Comparison of ENCODE assay signal across 8 cellular contexts in the genomic region with DNA sequence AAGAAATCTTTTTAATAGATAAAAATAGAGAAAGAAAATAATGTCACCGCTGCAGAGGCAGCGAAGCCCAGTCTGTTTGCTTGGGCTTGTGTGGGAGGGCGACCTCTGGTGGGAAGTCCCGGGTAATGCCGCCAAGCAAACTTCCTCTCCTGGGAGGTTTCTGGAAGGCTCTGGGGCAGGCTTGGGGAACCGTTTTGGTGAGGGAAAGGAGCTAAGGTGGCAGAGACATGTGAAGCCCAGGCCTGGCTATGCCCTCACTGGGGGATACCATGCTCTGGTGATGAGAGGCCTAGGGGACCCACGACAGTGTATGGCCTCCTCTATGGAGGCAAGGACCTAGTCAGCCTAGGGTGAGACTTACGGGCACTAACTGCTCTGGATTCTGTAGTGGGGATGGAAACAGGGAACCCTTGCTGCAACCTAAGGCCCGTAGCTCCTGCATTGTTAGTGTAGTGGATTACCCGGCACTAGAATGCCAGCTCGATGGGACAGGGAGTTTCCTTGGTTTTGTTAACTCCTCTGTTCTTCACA.
A peak's percentile ranks its signal among the peaks of the same experiment; 100 is the strongest.
DNase-seq lines count a peak whose midpoint lies in the region; ATAC-seq, FAIRE-seq and TF ChIP-seq lines count a peak whose summit lies in the region.

No MANE protein-coding gene starts in this region.

- no peaks in the 10 kb centered on the region for H3K9me3 ChIP-seq in OCI-LY3 (ENCODE audit: insufficient read depth, low read length)

- no peak overlapping the region for H3K27ac ChIP-seq in OCI-LY3 (ENCODE audit: low read length)

- H3K4me2 ChIP-seq in OCI-LY3 (ENCODE audit: low read length): no peak overlapping the region

- peak; percentile 83 for DNase-seq in Ammon's horn (ENCODE audit: low spot score)
- DNase-seq in GM18507 (ENCODE audit: extremely low spot score, insufficient read length, low read depth): peak; percentile 20
- peak; percentile 21 for DNase-seq in activated naive CD4-positive, alpha-beta T cell treated with anti-CD3 and anti-CD28 coated beads, Interleukin-2, amount 50 U/mL, for 16 hours
- DNase-seq in Right ventricle myocardium inferior (ENCODE audit: missing footprints): peak; percentile 76
- DNase-seq in posterior cingulate gyrus: peak; percentile 54 to 96 (median 78)
- DNase-seq in cortex of kidney (lab: John Stamatoyannopoulos, UW): no peak

- no peaks in the 10 kb centered on the region for H3K27me3 ChIP-seq in OCI-LY3 (ENCODE audit: low read depth, low read length)

- H3K36me3 ChIP-seq in OCI-LY3 (replicated peaks; ENCODE audit: low read depth, low read length): no peaks in the 10 kb centered on the region

- intact Hi-C loops in Right ventricle myocardium inferior (cut with DNase I): loop anchor here (1.0 to 10.0 kb wide), 4 partner anchors 122 to 636 kb away; partner anchors contain the start of gene ZNF503
- intact Hi-C loops in posterior cingulate gyrus (cut with DNase I): loop anchor here (2.0 to 10.0 kb wide), 3 partner anchors 322 to 951 kb away; no protein-coding TSS in a partner anchor

- H3K4me3 ChIP-seq in OCI-LY3 (ENCODE audit: low read length): no peak overlapping the region

- no peaks in the 10 kb centered on the region for H4K20me1 ChIP-seq in OCI-LY3 (ENCODE audit: insufficient read depth, low read length)

- peak; percentile 64 for TF ChIP-seq CTCF in OCI-LY3 (IDR thresholded peaks at IDR 0.05; ENCODE audit: low read depth, low read length)

- no peak overlapping the region for H2AFZ ChIP-seq in OCI-LY3 (ENCODE audit: low read depth, low read length)

- ATAC-seq in HG03280 (IDR thresholded peaks at IDR 0.05; ENCODE audit: unreplicated experiment): peak; percentile 76
- ATAC-seq in Right ventricle myocardium inferior: peak; percentile 90

- peak; percentile 79 for FAIRE-seq in GM18507 (lab: Jason Lieb, UNC)

- H3K4me1 ChIP-seq in OCI-LY3 (ENCODE audit: low read length): no peaks in the 10 kb centered on the region

- no peak overlapping the region for H3K9ac ChIP-seq in OCI-LY3 (ENCODE audit: low read length)

- H3K79me2 ChIP-seq in OCI-LY3 (ENCODE audit: low read length): no peaks in the 10 kb centered on the region
